In the genomic region with DNA sequence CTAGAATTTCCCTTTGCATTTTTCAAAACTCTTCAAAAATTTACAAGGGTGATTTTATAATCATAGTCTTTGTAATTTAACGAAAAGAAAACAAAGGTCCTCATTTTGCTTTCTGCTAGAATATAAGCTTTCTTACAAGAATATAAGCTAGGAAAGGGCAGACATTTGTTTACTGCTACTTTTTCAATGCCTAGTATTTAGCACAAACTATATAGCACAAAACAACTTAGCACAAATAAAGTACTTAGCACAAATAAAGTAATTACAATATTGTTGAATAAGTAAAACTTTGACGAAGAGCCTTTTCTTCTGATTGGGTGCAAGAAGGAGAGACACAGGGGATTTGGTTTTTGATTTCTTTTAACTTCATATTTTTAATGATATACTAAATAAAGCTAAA, we compare ENCODE assay signal across 35 cellular contexts.
"Had no signal": no experiment of that assay in that cellular context is flagged by ENCODE, and none has a peak within 500 bp of the region (broad histone marks: within the 10 kb centered on the region; RNA-seq: fewer than 3 reads in every experiment).

No MANE protein-coding gene starts in this region.

- H3K9me3 ChIP-seq: MG63 had no signal

- H3K27me3 ChIP-seq: MG63 had no signal

- H3K36me3 ChIP-seq: MG63 had no signal

- H3K4me3 ChIP-seq: MG63 had no signal

- DNase-seq: Karpas-422, Kasumi-1, MG63, MM.1S, MV-4-11, NCI-H1048, NCI-H1092, NCI-H1092 treated with DMSO at 0.1 percent for 48 hours, NCI-H1105, NCI-H1105 treated with DMSO at 0.1 percent for 48 hours, NCI-H1417, NCI-H1417 treated with DMSO at 0.1 percent for 48 hours, NCI-H1436, NCI-H1436 treated with DMSO at 0.1 percent for 48 hours, NCI-H146, NCI-H1694, NCI-H1694 treated with DMSO at 0.1 percent for 48 hours, NCI-H187, NCI-H187 treated with DMSO at 0.1 percent for 48 hours, NCI-H1930, NCI-H2029, NCI-H2029 treated with DMSO at 0.1 percent for 48 hours, NCI-H2081, NCI-H2081 treated with DMSO at 0.1 percent for 48 hours, NCI-H2107, NCI-H2171, NCI-H2171 treated with DMSO at 0.1 percent for 48 hours, NCI-H2227 treated with DMSO at 0.1 percent for 48 hours, NCI-H226, NCI-H345, NCI-H446, NCI-H446 treated with DMSO at 0.1 percent for 48 hours, NCI-H510A, NCI-H510A treated with DMSO at 0.1 percent for 48 hours, NCI-H524 had no signal
